Comparison of ENCODE assay signal across 15 cellular contexts in the genomic region with DNA sequence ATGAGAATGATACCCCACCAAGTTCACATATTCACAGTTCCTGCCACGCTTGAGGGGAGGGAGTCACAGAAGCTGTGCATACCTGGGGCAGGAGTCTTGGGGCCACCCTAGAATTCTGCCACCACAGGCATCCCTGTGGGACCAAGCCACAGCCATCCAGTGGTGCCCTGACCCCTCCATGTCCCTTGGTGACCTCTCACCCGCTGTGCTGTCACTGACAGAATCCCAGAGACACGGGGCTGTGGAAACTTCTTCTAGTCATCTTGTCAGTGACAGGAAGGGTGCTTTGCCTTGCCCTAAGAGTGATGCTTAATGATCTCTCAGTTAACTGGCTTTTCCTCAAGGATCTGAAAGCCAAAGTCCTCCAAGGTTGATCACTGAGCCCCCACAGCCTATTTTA. TPM values are rescaled to one million over a fixed set of nuclear protein-coding genes. Genes with fewer than 3 reads are reported as not detected.
DNase-seq lines count a peak whose midpoint lies in the region; ATAC-seq and TF ChIP-seq lines count a peak whose summit lies in the region.
"Had no signal": no experiment of that assay in that cellular context is flagged by ENCODE, and none has a peak within 500 bp of the region (broad histone marks: within the 10 kb centered on the region; RNA-seq: fewer than 3 reads in every experiment).

No MANE protein-coding gene starts in this region.

- intact Hi-C loops in heart right ventricle (cut with DNase I) = no loop called here
- intact Hi-C loops in uterus (cut with DNase I; ENCODE audit: low total_unique reads) = no loop called here

- no peak for TF ChIP-seq EP300 in suprapubic skin (IDR thresholded peaks at IDR 0.05)

- TF ChIP-seq POLR2A in suprapubic skin (IDR thresholded peaks at IDR 0.05) (no peak), uterus (IDR thresholded peaks at IDR 0.05) (no peak)

- H4K91ac ChIP-seq in neuronal stem cell (ENCODE audit: low read depth, low read length, poor library complexity) = no peak overlapping the region

- no peak overlapping the region for H3K14ac ChIP-seq in neuronal stem cell (ENCODE audit: low read length)

- no peak overlapping the region for H3K23ac ChIP-seq in neuronal stem cell (ENCODE audit: low read depth, low read length, poor library complexity)

- no peak overlapping the region for H2BK15ac ChIP-seq in neuronal stem cell (ENCODE audit: low read length)

- H2BK5ac ChIP-seq in neuronal stem cell (ENCODE audit: low read length) = no peak overlapping the region

- no peak overlapping the region for H2BK12ac ChIP-seq in neuronal stem cell (ENCODE audit: low read length)

- H4K8ac ChIP-seq in neuronal stem cell (ENCODE audit: low read depth, low read length) = no peak overlapping the region

- no peak overlapping the region for H2AK5ac ChIP-seq in neuronal stem cell (ENCODE audit: low read depth, low read length)

- no peak overlapping the region for H3K4ac ChIP-seq in neuronal stem cell (ENCODE audit: low read length)

- DNase-seq in right atrium auricular region (ENCODE audit: low spot score) (peak; percentile 34), heart right ventricle (no peak), neuronal stem cell (ENCODE audit: low spot score) (no peak), suprapubic skin (ENCODE audit: low spot score in 2 of 2) (peak; percentile 40 to 56), islet precursor cell (no peak), uterus (no peak)
- DNase-seq: Calu3, DMS53, DND-41, EL, H9 had no signal

- H3K27me3 ChIP-seq in right atrium auricular region = no peaks in the 10 kb centered on the region
- H3K27me3 ChIP-seq in heart right ventricle = peaks cover 0 to 36% (median 19%) of the 10 kb centered on the region in 7 donors
- H3K27me3 ChIP-seq in neuronal stem cell (ENCODE audit: control insufficient read depth in 3 of 3, insufficient read depth in 3 of 3, low read depth in 1 of 3, low read length in 3 of 3) = peaks cover 0 to 13% (median 0%) of the 10 kb centered on the region in 3 experiments
- H3K27me3 ChIP-seq in suprapubic skin = peaks cover 40% of the 10 kb centered on the region
- no peaks in the 10 kb centered on the region for H3K27me3 ChIP-seq in uterus
- H3K27me3 ChIP-seq: BLaER1 treated with 17β-estradiol and CSF1 and Interleukin-3, amounts not matched to agents 10 nM and 100 nM had no signal

- H3K79me1 ChIP-seq in neuronal stem cell (ENCODE audit: low read depth, low read length) = no peaks in the 10 kb centered on the region

- peaks cover 0 to 8% of the 10 kb centered on the region in 2 donors for H3K4me1 ChIP-seq in right atrium auricular region
- H3K4me1 ChIP-seq in heart right ventricle = no peaks in the 10 kb centered on the region
- no peaks in the 10 kb centered on the region for H3K4me1 ChIP-seq in neuronal stem cell (ENCODE audit: control insufficient read depth in 2 of 2, insufficient read depth in 1 of 2, low read depth in 1 of 2, low read length in 2 of 2)
- H3K4me1 ChIP-seq in suprapubic skin = peaks cover 5% of the 10 kb centered on the region
- H3K4me1 ChIP-seq in uterus = no peaks in the 10 kb centered on the region

- H3K4me3 ChIP-seq in right atrium auricular region = no peak overlapping the region
- no peak overlapping the region for H3K4me3 ChIP-seq in heart right ventricle
- H3K4me3 ChIP-seq in neuronal stem cell (ENCODE audit: low read length in 2 of 2) = no peak overlapping the region
- H3K4me3 ChIP-seq in suprapubic skin = no peak overlapping the region
- no peak overlapping the region for H3K4me3 ChIP-seq in uterus
- H3K4me3 ChIP-seq: BLaER1 treated with 17β-estradiol and CSF1 and Interleukin-3, amounts not matched to agents 10 nM and 100 nM; GM12878 had no signal

- H3K18ac ChIP-seq in neuronal stem cell (ENCODE audit: low read length) = no peak overlapping the region

- no peak overlapping the region for H3K4me2 ChIP-seq in neuronal stem cell (ENCODE audit: insufficient read depth, low read length, poor library complexity, severe bottlenecking)
- H3K4me2 ChIP-seq: BLaER1 treated with 17β-estradiol and CSF1 and Interleukin-3, amounts not matched to agents 10 nM and 100 nM had no signal

- no peak overlapping the region for H2AFZ ChIP-seq in neuronal stem cell (ENCODE audit: low read length)

- ATAC-seq in heart right ventricle = no peak
- ATAC-seq in GM21381 (IDR thresholded peaks at IDR 0.05; ENCODE audit: unreplicated experiment) = no peak
- ATAC-seq: CD8-positive, alpha-beta T cell; GM12878 had no signal

- peak overlapping the region; percentile 52 for H3K9ac ChIP-seq in neuronal stem cell (ENCODE audit: low read depth, low read length, poor library complexity)
- H3K9ac ChIP-seq: BLaER1 treated with 17β-estradiol and CSF1 and Interleukin-3, amounts not matched to agents 10 nM and 100 nM had no signal

- H2BK120ac ChIP-seq in neuronal stem cell (ENCODE audit: low read depth, low read length) = no peak overlapping the region

- 68 to 83% methylated on average over 3 of the region's 3 CpGs for WGBS in heart right ventricle, 2 donors
- no CpG with 5 or more reads among the region's 3 CpGs for WGBS in neuronal stem cell (ENCODE audit: extremely low coverage in 2 of 2, insufficient read length in 2 of 2, insufficient replicate concordance in 1 of 2), 2 donors
- WGBS in suprapubic skin = 88% methylated on average over 3 of the region's 3 CpGs

- no peak for TF ChIP-seq CTCF in right atrium auricular region (IDR thresholded peaks at IDR 0.05)
- no peak for TF ChIP-seq CTCF in heart right ventricle (IDR thresholded peaks at IDR 0.05)
- no peak for TF ChIP-seq CTCF in suprapubic skin (IDR thresholded peaks at IDR 0.05)
- no peak for TF ChIP-seq CTCF in uterus (IDR thresholded peaks at IDR 0.05)

- H3K36me3 ChIP-seq in right atrium auricular region (no peaks in the 10 kb centered on the region), heart right ventricle (no peaks in the 10 kb centered on the region), neuronal stem cell (replicated peaks in 1 of 2; ENCODE audit: control insufficient read depth in 2 of 2, insufficient read depth in 2 of 2, low read length in 2 of 2) (peaks cover 0 to 2% of the 10 kb centered on the region in 2 donors), suprapubic skin (no peaks in the 10 kb centered on the region), uterus (no peaks in the 10 kb centered on the region)
- H3K36me3 ChIP-seq: BLaER1 treated with 17β-estradiol and CSF1 and Interleukin-3, amounts not matched to agents 10 nM and 100 nM had no signal

- H3K9me3 ChIP-seq in right atrium auricular region (no peaks in the 10 kb centered on the region), heart right ventricle (peaks cover 0 to 12% (median 0%) of the 10 kb centered on the region in 11 donors), neuronal stem cell (replicated peaks in 1 of 2; ENCODE audit: control insufficient read depth in 2 of 2, insufficient read depth in 1 of 2, low read depth in 1 of 2, low read length in 2 of 2) (peaks cover 0 to 3% of the 10 kb centered on the region in 2 donors), suprapubic skin (no peaks in the 10 kb centered on the region), uterus (no peaks in the 10 kb centered on the region)

- H3K27ac ChIP-seq in right atrium auricular region (no peak overlapping the region), heart right ventricle (no peak overlapping the region), neuronal stem cell (replicated peaks; ENCODE audit: low read length) (no peak overlapping the region), suprapubic skin (no peak overlapping the region), uterus (no peak overlapping the region)
- H3K27ac ChIP-seq: BLaER1 treated with 17β-estradiol and CSF1 and Interleukin-3, amounts not matched to agents 10 nM and 100 nM had no signal

RNA-seq across cellular contexts. Expression of a gene that starts 58.4 kb away (rescaled TPM):
- 100 to 1,000 TPM in 1 of 2 donors, 10 to 100 TPM in 1; 87.4 to 120 TPM for total RNA-seq in right atrium auricular region
- total RNA-seq in heart right ventricle = 100 to 1,000 TPM; 104 to 200 (median 164) TPM
- polyA plus RNA-seq in heart right ventricle = 100 to 1,000 TPM in 1 of 2 donors, 10 to 100 TPM in 1; 18.7 to 127 TPM
- polyA plus RNA-seq in neuronal stem cell (2013, experiment 1 of 2) = 33.9 TPM
- polyA plus RNA-seq in neuronal stem cell (2013, experiment 2 of 2) = 34.8 TPM
- total RNA-seq in suprapubic skin = 10 to 100 TPM; 24.9 to 45.8 (median 40.1) TPM
- 10 to 100 TPM; 17.8 to 23.2 (median 20.6) TPM for total RNA-seq in uterus

Comparison
In these comparisons a context has a peak if more than half of its experiments do, and no peak if none do; other contexts are left out.
1. DNase-seq: peak in right atrium auricular region (single experiment) and suprapubic skin (2 of 2); none in heart right ventricle (0 of 2), neuronal stem cell (single experiment), islet precursor cell (single experiment) and uterus (0 of 2).